Comparison of ENCODE assay signal across 14 cellular contexts in the genomic region with DNA sequence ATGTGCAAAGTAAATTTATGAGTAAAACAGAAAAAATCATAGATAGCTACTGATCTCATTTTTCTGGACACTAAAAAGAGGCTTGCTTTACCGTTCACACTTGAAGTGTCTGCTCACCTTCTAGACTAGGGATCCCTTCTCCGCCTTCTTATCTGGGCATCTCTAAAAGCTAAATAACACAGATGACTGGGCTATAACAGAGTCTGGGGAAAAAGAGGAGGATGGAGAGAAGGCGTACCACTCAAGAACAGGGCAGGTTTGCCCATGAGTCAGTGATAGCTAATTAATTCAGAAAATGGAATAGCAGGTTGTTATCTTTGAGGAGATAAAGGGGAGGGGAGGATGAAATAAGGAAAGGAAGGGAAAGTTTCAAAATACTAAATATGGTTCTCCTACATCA.
DNase-seq lines count a peak whose midpoint lies in the region; ATAC-seq and TF ChIP-seq lines count a peak whose summit lies in the region.
"Had no signal": no experiment of that assay in that cellular context is flagged by ENCODE, and none has a peak within 500 bp of the region (broad histone marks: within the 10 kb centered on the region; RNA-seq: fewer than 3 reads in every experiment).

No MANE protein-coding gene starts in this region.

- no peaks in the 10 kb centered on the region for H3K27me3 Mint-ChIP-seq in natural killer cell treated with Interleukin-12 subunit alpha and Interleukin-12 subunit beta and Interleukin-15 and Interleukin-18, amount 100 ng/mL, for 72 hours
- H3K27me3 Mint-ChIP-seq in natural killer cell (ENCODE audit: low read depth in 2 of 2), result no peaks in the 10 kb centered on the region
- H3K27me3 Mint-ChIP-seq: IgD-negative memory B cell had no signal

- H3K9me3 Mint-ChIP-seq in natural killer cell treated with Interleukin-12 subunit alpha and Interleukin-12 subunit beta and Interleukin-15 and Interleukin-18, amount 100 ng/mL, for 72 hours, result peaks cover 5% of the 10 kb centered on the region
- no peaks in the 10 kb centered on the region for H3K9me3 Mint-ChIP-seq in natural killer cell
- H3K9me3 Mint-ChIP-seq: CD8-positive, alpha-beta T cell; IgD-negative memory B cell had no signal

- H3K27ac Mint-ChIP-seq in natural killer cell treated with Interleukin-12 subunit alpha and Interleukin-12 subunit beta and Interleukin-15 and Interleukin-18, amount 100 ng/mL, for 72 hours, result peak overlapping the region; percentile 60 to 87
- no peak overlapping the region for H3K27ac Mint-ChIP-seq in natural killer cell

- intact Hi-C loops in natural killer cell (cut with micrococcal nuclease), result no loop called here

- no peak for TF ChIP-seq POLR2A in erythroblast (IDR thresholded peaks at IDR 0.05; ENCODE audit: low read length)

- peaks cover 24% of the 10 kb centered on the region for H3K36me3 Mint-ChIP-seq in natural killer cell treated with Interleukin-12 subunit alpha and Interleukin-12 subunit beta and Interleukin-15 and Interleukin-18, amount 100 ng/mL, for 72 hours
- no peaks in the 10 kb centered on the region for H3K36me3 Mint-ChIP-seq in natural killer cell

- DNase-seq in natural killer cell treated with Interleukin-12 subunit alpha and Interleukin-12 subunit beta and Interleukin-15 and Interleukin-18, amount 100 ng/mL, for 72 hours (ENCODE audit: low spot score), result no peak
- DNase-seq in natural killer cell (no peak), amniotic epithelial cell (ENCODE audit: low read depth) (peak; percentile 33), erythroblast (lab: John Stamatoyannopoulos, UW) (peak; percentile 24 to 40), omental fat pad (ENCODE audit: low spot score) (no peak), left lobe of liver (ENCODE audit: low spot score) (no peak)
- DNase-seq: BE2C; CD8-positive, alpha-beta T cell; COR-L47 had no signal

- peaks cover 44 to 55% of the 10 kb centered on the region in 2 donors for H3K4me1 Mint-ChIP-seq in natural killer cell treated with Interleukin-12 subunit alpha and Interleukin-12 subunit beta and Interleukin-15 and Interleukin-18, amount 100 ng/mL, for 72 hours (ENCODE audit: low read depth in 2 of 2)
- H3K4me1 Mint-ChIP-seq in natural killer cell, result peaks cover 37 to 38% of the 10 kb centered on the region in 2 donors

- ATAC-seq in natural killer cell treated with Interleukin-12 subunit alpha and Interleukin-12 subunit beta and Interleukin-15 and Interleukin-18, amount 100 ng/mL, for 72 hours, result no peak
- ATAC-seq in natural killer cell (no peak), omental fat pad (ENCODE audit: low FRiP score) (peak; percentile 72), left lobe of liver (no peak), HG03135 (IDR thresholded peaks at IDR 0.05; ENCODE audit: unreplicated experiment) (no peak), GM19351 (IDR thresholded peaks at IDR 0.05; ENCODE audit: unreplicated experiment) (no peak)
- ATAC-seq: A549; CD8-positive, alpha-beta T cell; HCT116 had no signal

- no peak overlapping the region for H3K4me3 Mint-ChIP-seq in natural killer cell treated with Interleukin-12 subunit alpha and Interleukin-12 subunit beta and Interleukin-15 and Interleukin-18, amount 100 ng/mL, for 72 hours
- H3K4me3 Mint-ChIP-seq in natural killer cell, result no peak overlapping the region
- H3K4me3 Mint-ChIP-seq: CD8-positive, alpha-beta T cell; IgD-negative memory B cell had no signal

- TF ChIP-seq CTCF in natural killer cell (IDR thresholded peaks at IDR 0.05), result no peak
- no peak for TF ChIP-seq CTCF in omental fat pad (IDR thresholded peaks at IDR 0.05)

Comparison
In these comparisons a context has a peak if more than half of its experiments do, and no peak if none do; other contexts are left out.
1. H3K27ac Mint-ChIP-seq: peak in natural killer cell treated with Interleukin-12 subunit alpha and Interleukin-12 subunit beta and Interleukin-15 and Interleukin-18, amount 100 ng/mL, for 72 hours (2 of 2); none in natural killer cell (0 of 2).
2. DNase-seq: peak in amniotic epithelial cell (single experiment) and erythroblast (2 of 2); none in natural killer cell treated with Interleukin-12 subunit alpha and Interleukin-12 subunit beta and Interleukin-15 and Interleukin-18, amount 100 ng/mL, for 72 hours (single experiment), natural killer cell (single experiment), omental fat pad (single experiment) and left lobe of liver (single experiment).